Comparison of ENCODE assay signal across 19 cellular contexts in genomic region chr9:83204047-83204446, GRCh38.
DNase-seq lines count a peak whose midpoint lies in the region; ATAC-seq and TF ChIP-seq lines count a peak whose summit lies in the region.
"Had no signal": no experiment of that assay in that cellular context is flagged by ENCODE, and none has a peak within 500 bp of the region (broad histone marks: within the 10 kb centered on the region; RNA-seq: fewer than 3 reads in every experiment).

No MANE protein-coding gene starts in this region.

- H3K9me2 ChIP-seq in hepatocyte (replicated peaks; ENCODE audit: insufficient read depth): no peaks in the 10 kb centered on the region

- H3K36me3 ChIP-seq in heart left ventricle (no peaks in the 10 kb centered on the region), adrenal gland (replicated peaks in 1 of 2) (no peaks in the 10 kb centered on the region), hepatocyte (replicated peaks; ENCODE audit: insufficient read depth, low read depth) (no peaks in the 10 kb centered on the region), thyroid gland (no peaks in the 10 kb centered on the region)
- H3K36me3 ChIP-seq: breast epithelium, esophagus muscularis mucosa, SJSA1 had no signal

- H3K4me1 ChIP-seq in heart left ventricle: peaks cover 0 to 4% (median 0%) of the 10 kb centered on the region in 12 donors
- H3K4me1 ChIP-seq in adrenal gland (replicated peaks in 1 of 2): no peaks in the 10 kb centered on the region
- H3K4me1 ChIP-seq in hepatocyte (ENCODE audit: insufficient read depth): no peaks in the 10 kb centered on the region
- no peaks in the 10 kb centered on the region for H3K4me1 ChIP-seq in thyroid gland
- H3K4me1 ChIP-seq: breast epithelium, esophagus muscularis mucosa, SJSA1 had no signal

- no peaks in the 10 kb centered on the region for H3K27me3 ChIP-seq in heart left ventricle
- no peaks in the 10 kb centered on the region for H3K27me3 ChIP-seq in adrenal gland
- H3K27me3 ChIP-seq in hepatocyte: no peaks in the 10 kb centered on the region
- no peaks in the 10 kb centered on the region for H3K27me3 ChIP-seq in thyroid gland
- H3K27me3 ChIP-seq: breast epithelium, esophagus muscularis mucosa, SJSA1 had no signal

- H3K9me3 ChIP-seq in heart left ventricle: no peaks in the 10 kb centered on the region
- no peaks in the 10 kb centered on the region for H3K9me3 ChIP-seq in adrenal gland (replicated peaks in 1 of 3)
- no peaks in the 10 kb centered on the region for H3K9me3 ChIP-seq in hepatocyte (ENCODE audit: low read depth)
- no peaks in the 10 kb centered on the region for H3K9me3 ChIP-seq in thyroid gland
- H3K9me3 ChIP-seq: breast epithelium, esophagus muscularis mucosa, SJSA1 had no signal

- intact Hi-C loops in heart left ventricle (cut with DNase I): loop anchor here in 7 of 10 donors (5.0 to 10.0 kb wide), 7 partner anchors 128 to 711 kb away; no protein-coding TSS in a partner anchor
- intact Hi-C loops in left ventricle myocardium superior (cut with micrococcal nuclease): loop anchor here (5.0 kb wide), 1 partner anchor 343 kb away; no protein-coding TSS in a partner anchor
- intact Hi-C loops in adrenal gland (cut with DNase I): loop anchor here (10.0 kb wide), 2 partner anchors 121 to 341 kb away; no protein-coding TSS in a partner anchor
- intact Hi-C loops in thyroid gland (cut with DNase I): loop anchor here (5.0 to 10.0 kb wide), 2 partner anchors 131 to 333 kb away; partner anchors contain the start of gene FRMD3

- no peak overlapping the region for H3K4me3 ChIP-seq in heart left ventricle
- no peak overlapping the region for H3K4me3 ChIP-seq in adrenal gland
- H3K4me3 ChIP-seq in hepatocyte: no peak overlapping the region
- H3K4me3 ChIP-seq in thyroid gland (replicated peaks in 1 of 3): no peak overlapping the region
- H3K4me3 ChIP-seq: breast epithelium, esophagus muscularis mucosa, SJSA1 had no signal

- peak in 9 of 12 donors; percentile 9 to 52 (median 44) for TF ChIP-seq CTCF in heart left ventricle (IDR thresholded peaks at IDR 0.05)
- peak; percentile 15 to 45 (median 36) for TF ChIP-seq CTCF in adrenal gland (IDR thresholded peaks at IDR 0.05)
- TF ChIP-seq CTCF in hepatocyte (IDR thresholded peaks at IDR 0.05; ENCODE audit: poor library complexity): peak; percentile 11
- TF ChIP-seq CTCF in thyroid gland (IDR thresholded peaks at IDR 0.05): peak in 4 of 6 experiments; percentile 12 to 41 (median 32)

- no peak overlapping the region for H2AFZ ChIP-seq in hepatocyte

- ATAC-seq in heart left ventricle (peak in 3 of 4 donors; percentile 53 to 66 (median 63)), left ventricle myocardium superior (no peak), HG03571 (IDR thresholded peaks at IDR 0.05; ENCODE audit: unreplicated experiment) (no peak), HG02763 (IDR thresholded peaks at IDR 0.05; ENCODE audit: unreplicated experiment) (no peak)

- H3K27ac ChIP-seq in heart left ventricle (no peak overlapping the region), adrenal gland (no peak overlapping the region), hepatocyte (no peak overlapping the region), thyroid gland (no peak overlapping the region)
- H3K27ac ChIP-seq: breast epithelium, esophagus muscularis mucosa, SJSA1 had no signal

- H3K4me2 ChIP-seq in hepatocyte: no peak overlapping the region

- 74 to 91% (median 88%) methylated on average over 1 of the region's 1 CpG for WGBS in heart left ventricle, 4 donors
- 71 to 91% (median 78%) methylated on average over 1 of the region's 1 CpG for WGBS in adrenal gland, 4 donors
- WGBS in hepatocyte (ENCODE audit: low lambda C conversion rate, missing lambda C conversion rate): 82% methylated on average over 1 of the region's 1 CpG
- WGBS in thyroid gland, 2 donors: 75 to 91% methylated on average over 1 of the region's 1 CpG

- TF ChIP-seq POLR2A in heart left ventricle (IDR thresholded peaks at IDR 0.05): no peak
- TF ChIP-seq POLR2A in adrenal gland (IDR thresholded peaks at IDR 0.05): no peak
- TF ChIP-seq POLR2A in thyroid gland (IDR thresholded peaks at IDR 0.05): no peak

- no peaks in the 10 kb centered on the region for H3K79me2 ChIP-seq in hepatocyte

- no peaks in the 10 kb centered on the region for H4K20me1 ChIP-seq in hepatocyte (ENCODE audit: insufficient read depth, poor library complexity, severe bottlenecking)

- no peak for DNase-seq in heart left ventricle
- DNase-seq in left ventricle myocardium superior: no peak
- DNase-seq in adrenal gland: peak in 5 of 7 donors; percentile 23 to 62 (median 39)
- no peak for DNase-seq in hepatocyte (ENCODE audit: low spot score)
- peak in 1 of 2 donors; percentile 10 for DNase-seq in thyroid gland
- DNase-seq in activated CD4-positive, alpha-beta T cell treated with anti-CD3 and anti-CD28 coated beads for 1 hour: no peak
- DNase-seq: ACHN; activated CD4-positive, alpha-beta T cell treated with anti-CD3 and anti-CD28 coated beads, Interleukin-2, amount 50 U/mL, for 4 hours; activated T-cell treated with anti-CD3 and anti-CD28 coated beads for 4 hours; HCEC 1CT; left cardiac atrium; NCI-H187; NCI-H446 treated with DMSO at 0.1 percent for 48 hours; right cardiac atrium had no signal

Comparison
In these comparisons a context has a peak if more than half of its experiments do, and no peak if none do; other contexts are left out.
1. ATAC-seq: peak in heart left ventricle (3 of 4); none in left ventricle myocardium superior (single experiment), HG03571 (single experiment) and HG02763 (single experiment).
2. DNase-seq: peak in adrenal gland (5 of 7); none in heart left ventricle (0 of 5), left ventricle myocardium superior (single experiment), hepatocyte (single experiment) and activated CD4-positive, alpha-beta T cell treated with anti-CD3 and anti-CD28 coated beads for 1 hour (single experiment).
3. Peak in every context shown above with its lines, with median percentiles within 50 percentile points of each other: CTCF ChIP-seq.